ENCODE assay signal across 23 cellular contexts in genomic region chr4:36043901-36044300, GRCh38.
"Had no signal": no experiment of that assay in that cellular context is flagged by ENCODE, and none has a peak within 500 bp of the region (broad histone marks: within the 10 kb centered on the region; RNA-seq: fewer than 3 reads in every experiment).

No MANE protein-coding gene starts in this region.

- H3K27ac ChIP-seq: hepatocyte, left ventricle myocardium inferior, lower lobe of right lung, parathyroid adenoma, prostate gland, spleen, testis, tibial nerve, upper lobe of right lung, vagina had no signal

- H3K4me3 ChIP-seq: hepatocyte, left ventricle myocardium inferior, lower lobe of right lung, prostate gland, spleen, testis, tibial nerve, upper lobe of right lung, vagina had no signal

- H3K27me3 ChIP-seq: hepatocyte, spleen, testis, tibial nerve, upper lobe of right lung, vagina had no signal

- H3K79me2 ChIP-seq: hepatocyte, parathyroid adenoma had no signal

- H3K4me1 ChIP-seq: left ventricle myocardium inferior, lower lobe of right lung, parathyroid adenoma, prostate gland, spleen, testis, tibial nerve, upper lobe of right lung, vagina had no signal

- H2AFZ ChIP-seq: hepatocyte, parathyroid adenoma had no signal

- DNase-seq: dermis blood vessel endothelial cell; erythroblast; foreskin melanocyte; head of caudate nucleus; kidney; left cardiac atrium; left ventricle myocardium inferior; lower lobe of right lung; mesendoderm; naive thymus-derived CD4-positive, alpha-beta T cell; nephron progenitor cell; spleen; stimulated activated CD4-positive, alpha-beta T cell treated with anti-CD3 and anti-CD28 coated beads, Interleukin-15, amount 100 ng/mL, for 24 hours; stimulated activated CD4-positive, alpha-beta T cell treated with anti-CD3 and anti-CD28 coated beads, Interleukin-1b, Interleukin-23, amount 100 ng/mL, for 48 hours; stimulated activated CD4-positive, alpha-beta T cell treated with anti-CD3 and anti-CD28 coated beads, Interleukin-4, amount 100 ng/mL, for 24 hours; stimulated activated naive CD8-positive, alpha-beta T cell treated with anti-CD3 and anti-CD28 coated beads, Interleukin-15, amount 100 ng/mL, for 72 hours; testis; upper lobe of right lung had no signal

- H3K36me3 ChIP-seq: left ventricle myocardium inferior, lower lobe of right lung, prostate gland, spleen, tibial nerve, upper lobe of right lung, vagina had no signal

- H3K4me2 ChIP-seq: hepatocyte had no signal

- H3K9me3 ChIP-seq: lower lobe of right lung, prostate gland, spleen, testis, tibial nerve, upper lobe of right lung, vagina had no signal
